Comparison of ENCODE assay signal across 8 cellular contexts in the genomic region with DNA sequence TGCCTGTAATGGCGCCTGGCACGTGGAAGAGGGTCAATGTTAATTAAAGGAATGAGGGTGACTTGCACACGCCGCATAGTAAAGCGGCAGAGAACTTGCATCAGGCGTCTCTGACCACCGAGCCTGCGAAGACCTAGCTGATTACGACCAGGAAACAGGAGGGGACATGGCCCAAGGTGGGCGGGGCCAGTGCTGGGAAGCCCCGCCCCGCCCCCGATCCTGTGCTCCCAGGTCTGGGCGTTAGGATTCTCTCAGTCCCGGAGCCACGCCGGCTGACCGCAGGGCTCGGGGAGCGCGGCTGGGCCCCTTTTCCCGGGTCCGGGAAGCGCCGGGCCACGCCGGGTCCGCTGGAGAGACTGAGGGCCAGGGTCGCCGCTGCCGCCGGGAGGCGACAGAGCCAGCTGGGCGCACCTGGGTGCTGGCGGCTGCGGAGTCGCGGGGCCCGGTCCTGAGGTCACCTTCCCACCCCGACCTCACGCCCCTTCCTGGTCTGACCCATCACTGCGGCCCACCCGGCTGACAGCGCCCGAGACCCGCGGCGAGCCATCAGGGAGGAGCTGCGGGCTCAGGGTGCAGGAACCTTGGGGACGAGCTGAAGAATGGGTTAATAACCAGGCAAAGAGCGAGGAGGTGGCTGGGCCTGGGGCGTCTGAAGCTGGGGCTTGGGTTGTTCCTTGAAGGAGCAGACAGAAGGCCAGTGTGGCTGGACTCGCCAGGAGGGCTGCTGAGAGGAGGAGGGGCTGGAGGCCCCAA. TPM values are rescaled to one million over a fixed set of nuclear protein-coding genes. Genes with fewer than 3 reads are reported as not detected.
DNase-seq lines count a peak whose midpoint lies in the region; ATAC-seq and TF ChIP-seq lines count a peak whose summit lies in the region.

No MANE protein-coding gene starts in this region.

- H3K27ac ChIP-seq in HCT116 (ENCODE audit: low read depth, low read length) (no peak overlapping the region), Peyer's patch (no peak overlapping the region), RWPE1 (no peak overlapping the region)

- H3K9me3 ChIP-seq in HCT116 (ENCODE audit: control insufficient read depth in 1 of 2, insufficient read depth in 1 of 2, low read depth in 1 of 2, low read length in 2 of 2), result no peaks in the 10 kb centered on the region
- no peaks in the 10 kb centered on the region for H3K9me3 ChIP-seq in Peyer's patch

- no peaks in the 10 kb centered on the region for H3K9me2 ChIP-seq in HCT116 (ENCODE audit: insufficient read depth)

- no peak for TF ChIP-seq RAD21 in HCT116 (IDR thresholded peaks at IDR 0.05; ENCODE audit: low read depth)

- CTCF ChIA-PET in HCT116 (lab: Charles Lee) (interaction anchor here (2.0 to 2.3 kb wide), 2 partner anchors 10 kb away, joined by 6 to 7 read pairs; no protein-coding TSS in a partner anchor), RWPE1 (lab: Yijun Ruan, JAX) (interaction anchor here (0.6 to 2.0 kb wide), 2 partner anchors 10 to 12 kb away, joined by 3 to 5 read pairs; no protein-coding TSS in a partner anchor)

- BruUV-seq in HCT116 (replicated peaks; lab: Mats Ljungman, UMichigan), result no TSS peak

- H4K20me1 ChIP-seq in HCT116 (ENCODE audit: insufficient read depth), result no peaks in the 10 kb centered on the region

- H3K4me1 Mint-ChIP-seq in progenitor cell of endocrine pancreas (ENCODE audit: low read depth), result peaks cover 4% of the 10 kb centered on the region

- no peaks in the 10 kb centered on the region for H3K36me3 Mint-ChIP-seq in progenitor cell of endocrine pancreas (ENCODE audit: insufficient read depth)

- TF ChIP-seq POLR2A in HCT116 (IDR thresholded peaks at IDR 0.05; ENCODE audit: borderline replicate concordance, extremely low read depth, insufficient read depth, insufficient read length) (no peak), Peyer's patch (IDR thresholded peaks at IDR 0.05) (no peak)

- H3K36me3 ChIP-seq in HCT116 (ENCODE audit: control insufficient read depth in 1 of 2, insufficient read depth in 2 of 2, low read length in 2 of 2), result no peaks in the 10 kb centered on the region
- no peaks in the 10 kb centered on the region for H3K36me3 ChIP-seq in Peyer's patch

- POLR2A ChIA-PET in HCT116 (lab: Charles Lee), result no interaction called here
- POLR2A ChIA-PET in RWPE1 (lab: Yijun Ruan, JAX; ENCODE audit: low non-redundant PET), result no interaction called here

- no peak overlapping the region for H3K9ac ChIP-seq in HCT116 (ENCODE audit: low read length)

- ATAC-seq in GM18520 (IDR thresholded peaks at IDR 0.05; ENCODE audit: unreplicated experiment) (peak; percentile 70), HCT116 (0 out of 2 replicates have a peak, but pooled peaks have one; percentile 37)

- no peaks in the 10 kb centered on the region for H3K79me2 ChIP-seq in HCT116 (ENCODE audit: insufficient read depth, low read length)

- intact Hi-C loops in HCT116 (cut with micrococcal nuclease), result no loop called here

- TF ChIP-seq CTCF in HCT116 (IDR thresholded peaks at IDR 0.05 in 2 of 3, conservative IDR thresholded peaks at IDR 0.05 in 1 of 3; ENCODE audit: borderline replicate concordance in 1 of 3, insufficient read depth in 1 of 3, low read depth in 2 of 3, low read length in 2 of 3) (no peak), Peyer's patch (IDR thresholded peaks at IDR 0.05) (peak in 1 of 6 experiments; percentile 17), progenitor cell of endocrine pancreas (IDR thresholded peaks at IDR 0.05; ENCODE audit: unreplicated experiment) (peak; percentile 15), RWPE1 (conservative IDR thresholded peaks at IDR 0.05; ENCODE audit: low read depth) (no peak)

- no peak overlapping the region for H3K4me2 ChIP-seq in HCT116 (ENCODE audit: low read length)

- H3K9me3 Mint-ChIP-seq in progenitor cell of endocrine pancreas (ENCODE audit: low read depth), result no peaks in the 10 kb centered on the region

- peak overlapping the region; percentile 63 for H3K4me3 Mint-ChIP-seq in progenitor cell of endocrine pancreas (ENCODE audit: low read depth)

- H3K27me3 ChIP-seq in HCT116 (ENCODE audit: insufficient read depth, low read length), result no peaks in the 10 kb centered on the region
- no peaks in the 10 kb centered on the region for H3K27me3 ChIP-seq in Peyer's patch

- DNase-seq in HCT116 (ENCODE audit: low read depth, low spot score), result no peak
- peak in 2 of 3 donors; percentile 76 for DNase-seq in Peyer's patch
- peak; percentile 17 for DNase-seq in fibroblast of the conjunctiva (ENCODE audit: low read depth)
- peak; percentile 52 for DNase-seq in progenitor cell of endocrine pancreas (ENCODE audit: low spot score, unreplicated experiment)
- DNase-seq in RWPE1 (ENCODE audit: low spot score), result no peak
- no peak for DNase-seq in NCI-H510A treated with DMSO at 0.1 percent for 48 hours (lab: John Stamatoyannopoulos, UW)
- no peak for DNase-seq in cerebellar cortex (ENCODE audit: low spot score)

- H3K4me1 ChIP-seq in HCT116 (ENCODE audit: control insufficient read depth in 1 of 2, insufficient read depth in 2 of 2, low read length in 2 of 2) (peaks cover 0 to 3% of the 10 kb centered on the region in 2 experiments; a peak in 1 of 4 replicates), Peyer's patch (peaks cover 0 to 11% (median 2%) of the 10 kb centered on the region in 4 donors)

- no peak overlapping the region for H3K4me3 ChIP-seq in HCT116 (replicated peaks in 1 of 2; ENCODE audit: low read depth in 1 of 2, low read length in 2 of 2)
- peak overlapping the region; percentile 34 to 54 (median 48) for H3K4me3 ChIP-seq in Peyer's patch

- RAD21 ChIA-PET in HCT116 (lab: Charles Lee; ENCODE audit: low non-redundant PET in 1 of 2, low total read pairs in 2 of 2, uncharacterized antibody in 2 of 2, unreplicated experiment in 2 of 2), result no interaction called here

- H2AFZ ChIP-seq in HCT116 (ENCODE audit: low read depth, low read length, poor library complexity, severe bottlenecking), result no peak overlapping the region

- no peak overlapping the region for H3K27ac Mint-ChIP-seq in progenitor cell of endocrine pancreas

- peaks cover 61% of the 10 kb centered on the region for H3K27me3 Mint-ChIP-seq in progenitor cell of endocrine pancreas

TF ChIP-seq in HCT116, 20 proteins besides CTCF, POLR2A, EP300 and RAD21:
- no peak for TF ChIP-seq FOSL1 (IDR thresholded peaks at IDR 0.05; ENCODE audit: low read depth)
- TF ChIP-seq SIN3A (IDR thresholded peaks at IDR 0.05; ENCODE audit: low read depth), result no peak
- no peak for TF ChIP-seq CBX3 (IDR thresholded peaks at IDR 0.05; ENCODE audit: low read depth)

RNA-seq across cellular contexts. Expression of a gene that starts 23.0 kb away (rescaled TPM):
- total RNA-seq in HCT116 (2021; ENCODE audit: unreplicated experiment) (5.6 TPM), Peyer's patch (10 to 100 TPM in 1 of 4 donors, 1 to 10 TPM in 2, under 1 TPM in 1; 0.35 to 10.7 (median 1.3) TPM), progenitor cell of endocrine pancreas (0.22 and 0.42 TPM in 2 replicates)
- polyA plus RNA-seq in HCT116 (2012), result 4.8 and 5.0 TPM in 2 replicates

Comparison
In these comparisons a context has a peak if more than half of its experiments do, and no peak if none do; other contexts are left out.
1. DNase-seq: peak in Peyer's patch (2 of 3), fibroblast of the conjunctiva (single experiment) and progenitor cell of endocrine pancreas (single experiment); none in HCT116 (single experiment), RWPE1 (single experiment), NCI-H510A treated with DMSO at 0.1 percent for 48 hours (single experiment) and cerebellar cortex (single experiment).
2. H3K4me3 ChIP-seq: peak in Peyer's patch (4 of 4); none in HCT116 (0 of 2).